ENCODE assay signal across 14 cellular contexts in genomic region chr3:141858312-141858711, GRCh38. TPM values are rescaled to one million over a fixed set of nuclear protein-coding genes. Genes with fewer than 3 reads are reported as not detected.
DNase-seq lines count a peak whose midpoint lies in the region; ATAC-seq and TF ChIP-seq lines count a peak whose summit lies in the region.
"Had no signal": no experiment of that assay in that cellular context is flagged by ENCODE, and none has a peak within 500 bp of the region (broad histone marks: within the 10 kb centered on the region; RNA-seq: fewer than 3 reads in every experiment).

No MANE protein-coding gene starts in this region.

- H3K9me3 ChIP-seq in GM23248 (ENCODE audit: low read depth) = no peaks in the 10 kb centered on the region
- H3K9me3 ChIP-seq in IMR-90 (ENCODE audit: control insufficient read depth, insufficient read depth, low read length) = no peaks in the 10 kb centered on the region
- H3K9me3 ChIP-seq in neural cell (ENCODE audit: low read length) = no peaks in the 10 kb centered on the region
- no peaks in the 10 kb centered on the region for H3K9me3 ChIP-seq in colonic mucosa
- H3K9me3 ChIP-seq: Caco-2 had no signal

- H3K9me1 ChIP-seq in IMR-90 (ENCODE audit: insufficient read depth, low read length) = no peaks in the 10 kb centered on the region

- no peak overlapping the region for H4K8ac ChIP-seq in IMR-90 (ENCODE audit: low read depth in 2 of 2, low read length in 2 of 2)

- H4K20me1 ChIP-seq in GM23248 (ENCODE audit: insufficient read depth) (no peaks in the 10 kb centered on the region), IMR-90 (ENCODE audit: insufficient read depth, low read length) (no peaks in the 10 kb centered on the region), neural cell (ENCODE audit: insufficient read depth) (no peaks in the 10 kb centered on the region)

- H2BK20ac ChIP-seq in IMR-90 (ENCODE audit: low read depth, low read length) = no peak overlapping the region

- in situ Hi-C loops in GM23248 (cut with MboI) = no loop called here
- in situ Hi-C loops in IMR-90 (cut with MboI; ENCODE audit: low sequenced_read_pairs) = no loop called here

- no TSS peak for BruUV-seq in IMR-90 (replicated peaks; lab: Mats Ljungman, UMichigan)

- H3F3A ChIP-seq in GM23248 (ENCODE audit: insufficient read depth) (peaks cover 3% of the 10 kb centered on the region; the same call in 1 of the 2 replicates), neural cell (ENCODE audit: insufficient read depth, low read length, poor library complexity, severe bottlenecking) (no peaks in the 10 kb centered on the region)

- POLR2A ChIA-PET in IMR-90 (lab: Charles Lee; ENCODE audit: unreplicated experiment) = no interaction called here
- POLR2A ChIA-PET in WTC11 (lab: Charles Lee) = no interaction called here

- no peak overlapping the region for H3K14ac ChIP-seq in IMR-90 (replicated peaks; ENCODE audit: low read depth, low read length)

- ATAC-seq in IMR-90 (ENCODE audit: low read depth) = no peak
- ATAC-seq in WTC11 = no peak
- ATAC-seq in GM21390 (IDR thresholded peaks at IDR 0.05; ENCODE audit: unreplicated experiment) = no peak

- dilution Hi-C loops in IMR-90 (cut with HindIII; ENCODE audit: low sequenced_read_pairs, unreplicated experiment) = no loop called here

- no peak overlapping the region for H2BK5ac ChIP-seq in IMR-90 (ENCODE audit: low read depth, low read length, poor library complexity, severe bottlenecking)

- no peaks in the 10 kb centered on the region for H3K4me1 Mint-ChIP-seq in WTC11

- H3K9me2 ChIP-seq in GM23248 (ENCODE audit: insufficient read depth) = no peaks in the 10 kb centered on the region
- no peaks in the 10 kb centered on the region for H3K9me2 ChIP-seq in neural cell (ENCODE audit: insufficient read depth, low read length)

- no peak overlapping the region for H2AFZ ChIP-seq in GM23248
- H2AFZ ChIP-seq in IMR-90 (replicated peaks; ENCODE audit: low read length, poor library complexity) = peak overlapping the region; percentile 58
- H2AFZ ChIP-seq in neural cell (ENCODE audit: low read depth, low read length) = no peak overlapping the region
- H2AFZ ChIP-seq: PC-9 had no signal

- H3K56ac ChIP-seq in IMR-90 (ENCODE audit: extremely low read depth, insufficient read depth, low read length) = no peak overlapping the region

- no peak overlapping the region for H4K91ac ChIP-seq in IMR-90 (ENCODE audit: insufficient read depth, low read depth, low read length)

- H3K27ac Mint-ChIP-seq in WTC11 = no peak overlapping the region

- no peaks in the 10 kb centered on the region for H3K27me3 ChIP-seq in GM23248 (replicated peaks; ENCODE audit: insufficient read depth)
- H3K27me3 ChIP-seq in IMR-90 (ENCODE audit: control insufficient read depth, insufficient read depth, low read length) = no peaks in the 10 kb centered on the region; the same call in 1 of the 2 replicates
- no peaks in the 10 kb centered on the region for H3K27me3 ChIP-seq in neural cell (ENCODE audit: insufficient read depth, low read depth, low read length)
- no peaks in the 10 kb centered on the region for H3K27me3 ChIP-seq in colonic mucosa

- TF ChIP-seq POLR2A in IMR-90 (IDR thresholded peaks at IDR 0.05; ENCODE audit: low read depth, low read length) = no peak

- no peak overlapping the region for H3K9ac ChIP-seq in GM23248
- H3K9ac ChIP-seq in IMR-90 (ENCODE audit: low read depth, low read length) = no peak overlapping the region
- H3K9ac ChIP-seq in neural cell (ENCODE audit: low read length) = no peak overlapping the region
- H3K9ac ChIP-seq in colonic mucosa (ENCODE audit: low read depth in 2 of 2, low read length in 2 of 2) = no peak overlapping the region

- no peak overlapping the region for H3K23ac ChIP-seq in IMR-90 (ENCODE audit: low read depth, low read length)

- no peak overlapping the region for H2AK9ac ChIP-seq in IMR-90 (replicated peaks; ENCODE audit: low read depth, low read length, poor library complexity)

- H2BK120ac ChIP-seq in IMR-90 (ENCODE audit: low read depth, low read length) = no peak overlapping the region

- CTCF ChIA-PET in IMR-90 (lab: Yijun Ruan, JAX) (interaction anchor here (1.0 kb wide), 1 partner anchor 9 kb away, joined by 4 read pairs; no protein-coding TSS in a partner anchor), WTC11 (lab: Charles Lee) (interaction anchor here (0.9 kb wide), 1 partner anchor 65 kb away, joined by 3 read pairs; no protein-coding TSS in a partner anchor)

- no peaks in the 10 kb centered on the region for H3K36me3 Mint-ChIP-seq in WTC11

- H3K27me3 Mint-ChIP-seq in WTC11 (ENCODE audit: low read depth) = no peaks in the 10 kb centered on the region

- 53 to 63% methylated on average over 2 of the region's 2 CpGs for WGBS in GM23248 (ENCODE audit: low coverage in 1 of 2, low lambda C conversion rate in 2 of 2, missing lambda C conversion rate in 2 of 2), 2 experiments
- WGBS in IMR-90 (ENCODE audit: extremely low coverage in 2 of 2, insufficient read length in 1 of 2), 2 experiments = no CpG with 5 or more reads among the region's 2 CpGs

- H3K79me2 ChIP-seq in GM23248 (ENCODE audit: insufficient read depth) = no peaks in the 10 kb centered on the region
- no peaks in the 10 kb centered on the region for H3K79me2 ChIP-seq in neural cell (replicated peaks; ENCODE audit: insufficient read depth, low read length)

- DNase-seq in GM23248 = peak; percentile 22
- DNase-seq in IMR-90 = no peak
- DNase-seq in WTC11 (ENCODE audit: low spot score) = no peak
- DNase-seq in colonic mucosa = no peak
- DNase-seq in activated gamma-delta T cell (lab: John Stamatoyannopoulos, UW) = no peak
- DNase-seq: Caco-2, DMS153, Kasumi-1, NCI-H187, NCI-H69, PC-9, SW 1271 had no signal

- no peak overlapping the region for H2BK15ac ChIP-seq in IMR-90 (ENCODE audit: low read depth, low read length)

- intact Hi-C loops in IMR-90 (cut with micrococcal nuclease) = no loop called here
- intact Hi-C loops in colonic mucosa (cut with DNase I) = no loop called here

- H3K4me2 ChIP-seq in GM23248 (ENCODE audit: unreplicated experiment) = no peak overlapping the region
- H3K4me2 ChIP-seq in IMR-90 (ENCODE audit: low read depth, low read length) = no peak overlapping the region
- no peak overlapping the region for H3K4me2 ChIP-seq in neural cell (ENCODE audit: low read length)
- H3K4me2 ChIP-seq: PC-9 had no signal

- H3K4me3 ChIP-seq in GM23248 = no peak overlapping the region
- H3K4me3 ChIP-seq in IMR-90 (ENCODE audit: insufficient read depth, low read depth, low read length) = no peak overlapping the region
- no peak overlapping the region for H3K4me3 ChIP-seq in neural cell (ENCODE audit: low read length)
- H3K4me3 ChIP-seq in colonic mucosa = no peak overlapping the region
- H3K4me3 ChIP-seq: PC-9 had no signal

- no peaks in the 10 kb centered on the region for H3K9me3 Mint-ChIP-seq in WTC11

- TF ChIP-seq CTCF in IMR-90 (conservative IDR thresholded peaks at IDR 0.05; ENCODE audit: low read depth, low read length) (no peak), WTC11 (IDR thresholded peaks at IDR 0.05) (no peak), neural cell (IDR thresholded peaks at IDR 0.05; ENCODE audit: poor library complexity, severe bottlenecking) (no peak), colonic mucosa (IDR thresholded peaks at IDR 0.05) (no peak)

- no peak overlapping the region for H4K5ac ChIP-seq in IMR-90 (ENCODE audit: low read depth, low read length)

- no peak overlapping the region for H3K27ac ChIP-seq in GM23248
- H3K27ac ChIP-seq in IMR-90 (ENCODE audit: insufficient read depth, low read length) = no peak overlapping the region
- H3K27ac ChIP-seq in neural cell (ENCODE audit: low read length) = no peak overlapping the region
- H3K27ac ChIP-seq in colonic mucosa = no peak overlapping the region
- H3K27ac ChIP-seq: PC-9 had no signal

- H3K4me1 ChIP-seq in GM23248 (ENCODE audit: insufficient read depth) = no peaks in the 10 kb centered on the region; the same call in 1 of the 2 replicates
- H3K4me1 ChIP-seq in IMR-90 (ENCODE audit: control insufficient read depth, insufficient read depth, low read length) = no peaks in the 10 kb centered on the region
- no peaks in the 10 kb centered on the region for H3K4me1 ChIP-seq in colonic mucosa
- H3K4me1 ChIP-seq: Caco-2 had no signal

- no peak overlapping the region for H2AK5ac ChIP-seq in IMR-90 (ENCODE audit: low read depth, low read length)

- H3K4me3 Mint-ChIP-seq in WTC11 = no peak overlapping the region

- TF ChIP-seq EP300 in neural cell (conservative IDR thresholded peaks at IDR 0.05; ENCODE audit: poor library complexity, severe bottlenecking) = no peak

- H3K18ac ChIP-seq in IMR-90 (ENCODE audit: low read depth, low read length) = no peak overlapping the region

- TF ChIP-seq RAD21 in IMR-90 (IDR thresholded peaks at IDR 0.05; ENCODE audit: low read length) (no peak), neural cell (conservative IDR thresholded peaks at IDR 0.05) (no peak)

- H3K79me1 ChIP-seq in IMR-90 (ENCODE audit: low read depth in 1 of 2, low read length in 2 of 2) = no peaks in the 10 kb centered on the region

- no peak overlapping the region for H3K4ac ChIP-seq in IMR-90 (ENCODE audit: low read depth, low read length)

- H3K36me3 ChIP-seq in GM23248 (ENCODE audit: low read depth) = no peaks in the 10 kb centered on the region
- H3K36me3 ChIP-seq in IMR-90 (ENCODE audit: control insufficient read depth, insufficient read depth, low read length) = no peaks in the 10 kb centered on the region
- no peaks in the 10 kb centered on the region for H3K36me3 ChIP-seq in neural cell (ENCODE audit: insufficient read depth, low read length)
- no peaks in the 10 kb centered on the region for H3K36me3 ChIP-seq in colonic mucosa

TF ChIP-seq in IMR-90, 13 proteins besides CTCF, POLR2A, EP300 and RAD21 (continues in another document):
- TF ChIP-seq BHLHE40 (IDR thresholded peaks at IDR 0.05; ENCODE audit: low read depth, low read length) (no peak), MXI1 (IDR thresholded peaks at IDR 0.05; ENCODE audit: borderline replicate concordance, low read depth, low read length) (no peak)

TF ChIP-seq in WTC11, 78 proteins besides CTCF, POLR2A, EP300 and RAD21 (continues in another document):
- no peak for TF ChIP-seq ZNF671 (CRISPR knock-in tag; IDR thresholded peaks at IDR 0.05)

TF ChIP-seq in neural cell, 6 proteins besides CTCF, POLR2A, EP300 and RAD21:
- TF ChIP-seq POLR2AphosphoS5 (IDR thresholded peaks at IDR 0.05) (peak; percentile 19), SMC3 (conservative IDR thresholded peaks at IDR 0.05; ENCODE audit: poor library complexity) (no peak)

RNA-seq across cellular contexts. Expression of gene ATP1B3, which starts 18.1 kb away (rescaled TPM):
- total RNA-seq in GM23248 (2014; rRNA removed; shearing (Covaris generic)) = 65.4 and 73.6 TPM in 2 replicates
- 234 and 245 TPM in 2 replicates for polyA plus RNA-seq in GM23248 (2016; fragmentation: Nextera tagmentation; extraction: Ambion mirVana)
- 64.3 and 111 TPM in 2 replicates for total RNA-seq in IMR-90 (2012; rRNA removed)
- polyA plus RNA-seq in IMR-90 (2012; rRNA removed) = 98.2 and 126 TPM in 2 replicates
- polyA plus RNA-seq in IMR-90 (2012; cell fraction: cytosol; rRNA removed) = 29.3 and 75.6 TPM in 2 replicates
- polyA plus RNA-seq in IMR-90 (2012; cell fraction: nucleus; rRNA removed; ENCODE audit: low replicate concordance) = 11.5 and 107 TPM in 2 replicates
- 189 to 239 TPM (median 212 TPM) in 3 replicates for total RNA-seq in WTC11 (2021)
- polyA plus RNA-seq in neural cell = 106 and 131 TPM in 2 replicates
- 39.4 and 49.8 TPM in 2 replicates for polyA minus RNA-seq in neural cell
- total RNA-seq in colonic mucosa = 100 to 1,000 TPM; 231 to 374 TPM
